14 cellular contexts compared by ENCODE assay signal in the genomic region with DNA sequence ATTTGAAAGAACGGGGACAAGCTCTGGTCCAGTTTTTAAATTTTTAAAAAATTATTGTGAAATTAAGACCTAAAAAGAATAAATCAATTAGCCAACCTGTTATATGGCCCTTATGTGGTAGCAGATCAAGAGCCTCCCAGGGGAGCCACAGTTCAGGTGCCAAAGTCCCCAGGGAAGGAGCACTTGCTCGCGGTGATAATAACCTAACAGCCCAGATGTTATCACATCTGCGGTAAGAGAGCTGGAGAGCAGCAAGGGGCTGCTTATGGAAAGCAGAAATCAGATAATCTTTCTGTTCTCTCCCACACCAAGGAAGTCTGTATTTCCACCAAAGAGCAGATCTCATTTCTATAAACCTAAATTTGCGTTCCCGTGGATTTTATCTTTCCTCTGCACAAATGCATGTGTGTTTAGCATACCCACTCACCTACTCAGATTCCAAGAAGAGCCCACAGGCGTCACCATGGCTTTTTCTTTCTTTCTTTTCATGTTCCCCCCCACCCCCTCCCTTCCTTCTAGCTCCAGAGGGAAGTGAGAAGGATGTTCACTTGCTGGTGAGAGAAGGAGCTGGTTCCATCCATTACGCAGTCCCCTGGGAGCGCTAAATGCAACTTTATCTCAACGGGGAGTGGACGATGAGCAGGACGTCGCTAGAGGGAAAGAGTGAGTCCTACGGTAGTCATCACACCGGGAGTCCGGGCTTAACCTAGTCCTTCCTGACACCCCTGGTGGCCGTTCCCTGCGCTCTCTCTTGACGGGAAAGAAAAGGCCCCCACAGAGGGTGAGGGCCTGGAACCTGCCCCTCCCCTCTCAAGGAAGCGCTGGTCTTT. TPM values are rescaled to one million over a fixed set of nuclear protein-coding genes. Genes with fewer than 3 reads are reported as not detected.
DNase-seq lines count a peak whose midpoint lies in the region; ATAC-seq, FAIRE-seq and TF ChIP-seq lines count a peak whose summit lies in the region.
"Had no signal": no experiment of that assay in that cellular context is flagged by ENCODE, and none has a peak within 500 bp of the region (broad histone marks: within the 10 kb centered on the region; RNA-seq: fewer than 3 reads in every experiment).

No MANE protein-coding gene starts in this region.

- no peak for FAIRE-seq in HepG2 (lab: Jason Lieb, UNC)

- H4K20me1 ChIP-seq in HepG2 (ENCODE audit: insufficient read depth, low read length) = no peaks in the 10 kb centered on the region; the same call in 1 of the 2 replicates

- WGBS in HepG2 (ENCODE audit: low lambda C conversion rate) = 4% methylated on average over 15 of the region's 20 CpGs
- WGBS in right lobe of liver (ENCODE audit: insufficient coverage, low coverage, low lambda C conversion rate, missing lambda C conversion rate) = 6% methylated on average over 16 of the region's 20 CpGs

- TF ChIP-seq RAD21 in HepG2 (CRISPR knock-in tag; IDR thresholded peaks at IDR 0.05) = no peak

- H3K4me3 ChIP-seq in HepG2 (replicated peaks in 1 of 3; ENCODE audit: insufficient read depth in 1 of 3, low read depth in 2 of 3, low read length in 3 of 3) = no peak overlapping the region
- H3K4me3 ChIP-seq in right lobe of liver = no peak overlapping the region

- H2AFZ ChIP-seq in HepG2 (ENCODE audit: low read length) = no peak overlapping the region

- TF ChIP-seq CTCF in HepG2 (CRISPR knock-in tag; IDR thresholded peaks at IDR 0.05) (peak; percentile 18; the same call in 1 of the 2 replicates), right lobe of liver (IDR thresholded peaks at IDR 0.05) (no peak)

- ATAC-seq in HepG2 (peak; percentile 67), right lobe of liver (no peak), HG03025 (IDR thresholded peaks at IDR 0.05; ENCODE audit: low FRiP score, unreplicated experiment) (no peak), GM21717 (IDR thresholded peaks at IDR 0.05; ENCODE audit: unreplicated experiment) (no peak)
- ATAC-seq: stimulated activated naive CD8-positive, alpha-beta T cell treated with anti-CD3 and anti-CD28 coated beads, Interleukin-15, Interleukin-2, amounts not matched to agents 100 U/mL and 50 U/mL, for 24 hours had no signal

- CTCF ChIA-PET in HepG2 (lab: Yijun Ruan, JAX; ENCODE audit: low intra/inter-chr PET ratio, low total read pairs) = no interaction called here

- H3K27me3 ChIP-seq in HepG2 (ENCODE audit: control insufficient read depth in 1 of 2, insufficient read depth in 2 of 2, low read length in 2 of 2) (peaks cover 3 to 73% of the 10 kb centered on the region in 2 experiments), right lobe of liver (peaks cover 14 to 78% of the 10 kb centered on the region in 2 donors)

- H3K36me3 ChIP-seq in HepG2 (replicated peaks in 1 of 2; ENCODE audit: control insufficient read depth in 1 of 2, insufficient read depth in 2 of 2, low read length in 2 of 2) = no peaks in the 10 kb centered on the region
- H3K36me3 ChIP-seq in right lobe of liver = no peaks in the 10 kb centered on the region

- TF ChIP-seq EP300 in HepG2 (IDR thresholded peaks at IDR 0.05; ENCODE audit: low read depth in 2 of 2, low read length in 2 of 2) (no peak), HepG2 (CRISPR knock-in tag; IDR thresholded peaks at IDR 0.05; ENCODE audit: borderline replicate concordance) (no peak)

- H3K4me1 ChIP-seq in HepG2 (ENCODE audit: insufficient read depth, low read length) = peaks cover 45% of the 10 kb centered on the region
- peaks cover 0 to 32% (median 4%) of the 10 kb centered on the region in 4 donors for H3K4me1 ChIP-seq in right lobe of liver

- BruUV-seq in HepG2 (replicated peaks; lab: Mats Ljungman, UMichigan) = no TSS peak

- in situ Hi-C loops in HepG2 (cut with HindIII; ENCODE audit: extremely low pct_ligation_motif_present, low pct_unique_long_range_greater_than_20kb) = no loop called here

- DNase-seq in HepG2 (ENCODE audit: low spot score) (peak; percentile 50), right lobe of liver (no peak), NCI-H1930 (lab: John Stamatoyannopoulos, UW) (peak; percentile 8 to 16), ecto neural progenitor cell (ENCODE audit: low spot score) (peak; percentile 55), SW 1271 (lab: John Stamatoyannopoulos, UW) (no peak), activated gamma-delta T cell (lab: John Stamatoyannopoulos, UW) (no peak)
- DNase-seq: activated CD4-positive, alpha-beta T cell treated with anti-CD3 and anti-CD28 coated beads, Interleukin-2, amount 50 U/mL, for 1 hour; effector memory CD4-positive, alpha-beta T cell; NCI-H1048; Right ventricle myocardium superior; stimulated activated CD4-positive, alpha-beta T cell treated with anti-CD3 and anti-CD28 coated beads, Interleukin-15, amount 100 ng/mL, for 24 hours; stimulated activated naive CD8-positive, alpha-beta T cell treated with anti-CD3 and anti-CD28 coated beads, Interleukin-15, Interleukin-2, amounts not matched to agents 100 U/mL and 50 U/mL, for 24 hours had no signal

- POLR2A ChIA-PET in HepG2 (lab: Yijun Ruan, JAX) = interaction anchor here (1.1 kb wide), 1 partner anchor 55 kb away, joined by 3 read pairs; no protein-coding TSS in a partner anchor

- peak overlapping the region; percentile 31 for H3K4me2 ChIP-seq in HepG2 (ENCODE audit: low read depth, low read length)

- H3K9ac ChIP-seq in HepG2 (ENCODE audit: insufficient read depth, low read depth, low read length) = no peak overlapping the region

- no peaks in the 10 kb centered on the region for H3K79me2 ChIP-seq in HepG2 (ENCODE audit: insufficient read depth, low read length)

- no peak for TF ChIP-seq POLR2A in HepG2 (IDR thresholded peaks at IDR 0.05; ENCODE audit: insufficient read depth in 1 of 2, low read depth in 2 of 2, low read length in 2 of 2)
- no peak for TF ChIP-seq POLR2A in right lobe of liver (IDR thresholded peaks at IDR 0.05)

- H3K9me3 ChIP-seq in HepG2 (ENCODE audit: low read length) (no peaks in the 10 kb centered on the region), right lobe of liver (no peaks in the 10 kb centered on the region)

- intact Hi-C loops in HepG2 (cut with micrococcal nuclease; ENCODE audit: unreplicated experiment) = no loop called here
- intact Hi-C loops in right lobe of liver (cut with DNase I) = no loop called here

- no peak overlapping the region for H3K27ac ChIP-seq in HepG2 (ENCODE audit: extremely low read length, insufficient read depth, low read length)
- H3K27ac ChIP-seq in right lobe of liver = no peak overlapping the region

TF ChIP-seq in HepG2, 621 proteins besides CTCF, POLR2A, EP300 and RAD21 (continues in another document):
- TF ChIP-seq ZNF792 (CRISPR knock-in tag; IDR thresholded peaks at IDR 0.05) (peak; percentile 45; the same call in 1 of the 2 replicates), ZNF782 (CRISPR knock-in tag; IDR thresholded peaks at IDR 0.05; ENCODE audit: borderline replicate concordance) (no peak)

RNA-seq across cellular contexts. Expression of a gene that starts 1.6 kb away (rescaled TPM):
- total RNA-seq in HepG2 (2016; rRNA removed; fragmentation: Illumina TruSeq; extraction: Trizol) (0.74 and 1.1 TPM in 2 replicates), right lobe of liver (under 1 TPM in 3 of 6 experiments, not detected in 3; 0.07 to 0.25 (median 0.19) TPM)
- 0.10 TPM in 1 of 2 replicates, not detected in the other for total RNA-seq in HepG2 (2016; cell fraction: cytosol; rRNA removed; fragmentation: Illumina TruSeq; extraction: Trizol; ENCODE audit: low read depth)
- total RNA-seq in HepG2 (2016; cell fraction: insoluble cytoplasmic fraction; rRNA removed; fragmentation: Illumina TruSeq; extraction: Trizol) = 0.54 and 0.87 TPM in 2 replicates
- total RNA-seq in HepG2 (2016; cell fraction: membrane; rRNA removed; fragmentation: Illumina TruSeq; extraction: Trizol) = 0.34 and 0.41 TPM in 2 replicates
- total RNA-seq in HepG2 (2016; cell fraction: nucleus; rRNA removed; fragmentation: Illumina TruSeq; extraction: Trizol) = 1.5 and 1.6 TPM in 2 replicates
- polyA plus RNA-seq in HepG2 (2011; rRNA removed) = 1.0 and 1.3 TPM in 2 replicates
- polyA plus RNA-seq in HepG2 (2011; cell fraction: cytosol; rRNA removed) = 0.21 and 0.54 TPM in 2 replicates
- 4.2 and 5.2 TPM in 2 replicates for polyA plus RNA-seq in HepG2 (2011; cell fraction: nucleus; rRNA removed)
- 1.3 and 2.9 TPM in 2 replicates for polyA plus RNA-seq in HepG2 (2012)
- polyA plus RNA-seq in HepG2 (2016; cell fraction: cytosol; fragmentation: Illumina TruSeq; extraction: Trizol; ENCODE audit: low read depth) = 0.05 and 0.07 TPM in 2 replicates
- 0.76 and 0.91 TPM in 2 replicates for polyA plus RNA-seq in HepG2 (2016; cell fraction: insoluble cytoplasmic fraction; fragmentation: Illumina TruSeq; extraction: Trizol; ENCODE audit: low read depth)
- 0.16 and 0.19 TPM in 2 replicates for polyA plus RNA-seq in HepG2 (2016; cell fraction: membrane; fragmentation: Illumina TruSeq; extraction: Trizol; ENCODE audit: low read depth)
- 3.4 TPM in 2 replicates for polyA plus RNA-seq in HepG2 (2016; cell fraction: nucleus; fragmentation: Illumina TruSeq; extraction: Trizol; ENCODE audit: insufficient read depth, low read depth)
- polyA minus RNA-seq in HepG2 (2011; rRNA and poly(A)+ RNA removed; ENCODE audit: low replicate concordance) = 0.40 TPM in 1 of 2 replicates, not detected in the other
- 0.40 and 0.44 TPM in 2 replicates for polyA minus RNA-seq in HepG2 (2011; cell fraction: cytosol; rRNA and poly(A)+ RNA removed)
- polyA minus RNA-seq in HepG2 (2011; cell fraction: nucleus; rRNA and poly(A)+ RNA removed) = 1.4 and 1.9 TPM in 2 replicates
- total RNA-seq: Right ventricle myocardium superior had no signal

RNA-seq across cellular contexts. Expression of a gene that starts 54.0 kb away (rescaled TPM):
- total RNA-seq in HepG2 (2016; rRNA removed; fragmentation: Illumina TruSeq; extraction: Trizol) (23.5 and 38.8 TPM in 2 replicates), right lobe of liver (1 to 10 TPM; 1.7 to 3.6 (median 2.8) TPM)
- total RNA-seq in HepG2 (2016; cell fraction: cytosol; rRNA removed; fragmentation: Illumina TruSeq; extraction: Trizol; ENCODE audit: low read depth) = 6.4 and 7.1 TPM in 2 replicates
- total RNA-seq in HepG2 (2016; cell fraction: insoluble cytoplasmic fraction; rRNA removed; fragmentation: Illumina TruSeq; extraction: Trizol) = 23.2 and 39.3 TPM in 2 replicates
- 9.0 and 11.1 TPM in 2 replicates for total RNA-seq in HepG2 (2016; cell fraction: membrane; rRNA removed; fragmentation: Illumina TruSeq; extraction: Trizol)
- 20.1 and 20.2 TPM in 2 replicates for total RNA-seq in HepG2 (2016; cell fraction: nucleus; rRNA removed; fragmentation: Illumina TruSeq; extraction: Trizol)
- 5.7 and 7.8 TPM in 2 replicates for polyA plus RNA-seq in HepG2 (2011; rRNA removed)
- polyA plus RNA-seq in HepG2 (2011; cell fraction: cytosol; rRNA removed) = 2.3 and 4.1 TPM in 2 replicates
- polyA plus RNA-seq in HepG2 (2011; cell fraction: nucleus; rRNA removed) = 4.4 and 4.8 TPM in 2 replicates
- 7.6 and 13.1 TPM in 2 replicates for polyA plus RNA-seq in HepG2 (2012)
- 0.52 and 0.69 TPM in 2 replicates for polyA plus RNA-seq in HepG2 (2016; cell fraction: cytosol; fragmentation: Illumina TruSeq; extraction: Trizol; ENCODE audit: low read depth)
- polyA plus RNA-seq in HepG2 (2016; cell fraction: insoluble cytoplasmic fraction; fragmentation: Illumina TruSeq; extraction: Trizol; ENCODE audit: low read depth) = 21.4 and 23.0 TPM in 2 replicates
- polyA plus RNA-seq in HepG2 (2016; cell fraction: membrane; fragmentation: Illumina TruSeq; extraction: Trizol; ENCODE audit: low read depth) = 1.8 and 2.8 TPM in 2 replicates
- 11.9 and 12.3 TPM in 2 replicates for polyA plus RNA-seq in HepG2 (2016; cell fraction: nucleus; fragmentation: Illumina TruSeq; extraction: Trizol; ENCODE audit: insufficient read depth, low read depth)
- polyA minus RNA-seq in HepG2 (2011; rRNA and poly(A)+ RNA removed; ENCODE audit: low replicate concordance) = 11.9 and 14.5 TPM in 2 replicates
- 7.2 and 8.6 TPM in 2 replicates for polyA minus RNA-seq in HepG2 (2011; cell fraction: cytosol; rRNA and poly(A)+ RNA removed)
- polyA minus RNA-seq in HepG2 (2011; cell fraction: nucleus; rRNA and poly(A)+ RNA removed) = 23.0 and 25.6 TPM in 2 replicates

Comparison
In these comparisons a context has a peak if more than half of its experiments do, and no peak if none do; other contexts are left out.
1. DNase-seq: peak in HepG2 (single experiment), NCI-H1930 (2 of 2) and ecto neural progenitor cell (single experiment); none in right lobe of liver (0 of 3), SW 1271 (0 of 2) and activated gamma-delta T cell (single experiment).